In genomic region chr3:189999718-190000117, GRCh38 we compare ENCODE assay signal across 2 cellular contexts.
TF ChIP-seq lines count a peak whose summit lies in the region.

No MANE protein-coding gene starts in this region.

TF ChIP-seq in GM23338, 12 proteins besides CTCF, POLR2A, EP300 and RAD21:
- no peak for TF ChIP-seq STAT1 (IDR thresholded peaks at IDR 0.05; ENCODE audit: unreplicated experiment)
- no peak for TF ChIP-seq NANOG (IDR thresholded peaks at IDR 0.05; ENCODE audit: borderline replicate concordance)
- TF ChIP-seq REST (IDR thresholded peaks at IDR 0.05; ENCODE audit: unreplicated experiment), result no peak
- TF ChIP-seq JUNB (IDR thresholded peaks at IDR 0.05; ENCODE audit: unreplicated experiment), result no peak
- no peak for TF ChIP-seq ZNF114 (CRISPR knock-in tag; IDR thresholded peaks at IDR 0.05)
- no peak for TF ChIP-seq EZH2 (IDR thresholded peaks at IDR 0.05; ENCODE audit: low read depth, unreplicated experiment)
- no peak for TF ChIP-seq ETS1 (IDR thresholded peaks at IDR 0.05)

TF ChIP-seq in H1, 55 proteins besides CTCF, POLR2A, EP300 and RAD21:
- no peak for TF ChIP-seq NRF1 (IDR thresholded peaks at IDR 0.05; ENCODE audit: low read depth, low read length)
- no peak for TF ChIP-seq GTF2F1 (IDR thresholded peaks at IDR 0.05; ENCODE audit: borderline replicate concordance, low read depth, low read length)
- TF ChIP-seq RNF2 (IDR thresholded peaks at IDR 0.05; ENCODE audit: borderline replicate concordance, low read depth, low read length, missing control alignments, poor library complexity, severe bottlenecking), result no peak
- no peak for TF ChIP-seq CTBP2 (IDR thresholded peaks at IDR 0.05; ENCODE audit: borderline replicate concordance, insufficient read depth, insufficient read length, low read length)
- no peak for TF ChIP-seq NANOG (IDR thresholded peaks at IDR 0.05; ENCODE audit: insufficient read depth, low read depth, low read length, poor library complexity, severe bottlenecking)
- no peak for TF ChIP-seq ZNF274 (IDR thresholded peaks at IDR 0.05; ENCODE audit: borderline replicate concordance, extremely low read depth, low read length)
- TF ChIP-seq FOSL1 (IDR thresholded peaks at IDR 0.05; ENCODE audit: insufficient read depth, low read depth, low read length), result no peak
- no peak for TF ChIP-seq SRF (IDR thresholded peaks at IDR 0.05; ENCODE audit: low read depth, low read length)
- TF ChIP-seq RFX5 (IDR thresholded peaks at IDR 0.05; ENCODE audit: borderline replicate concordance, low read depth, low read length), result no peak
- TF ChIP-seq SIN3A (conservative IDR thresholded peaks at IDR 0.05 in 1 of 2, IDR thresholded peaks at IDR 0.05 in 1 of 2; ENCODE audit: low read depth in 1 of 2, low read length in 2 of 2), result no peak
- TF ChIP-seq POLR2AphosphoS5 (IDR thresholded peaks at IDR 0.05; ENCODE audit: low read depth, low read length), result no peak
- no peak for TF ChIP-seq E2F6 (IDR thresholded peaks at IDR 0.05)
- TF ChIP-seq ATF2 (IDR thresholded peaks at IDR 0.05; ENCODE audit: low read length), result no peak
- no peak for TF ChIP-seq KDM4A (IDR thresholded peaks at IDR 0.05; ENCODE audit: low read depth, low read length, severe bottlenecking)
- no peak for TF ChIP-seq EGR1 (IDR thresholded peaks at IDR 0.05; ENCODE audit: borderline replicate concordance, low read depth, low read length)
- TF ChIP-seq TAF7 (optimal IDR thresholded peaks at IDR 0.05; ENCODE audit: borderline replicate concordance, low read depth, low read length), result no peak
- no peak for TF ChIP-seq SUZ12 (IDR thresholded peaks at IDR 0.05; ENCODE audit: low read length)
